In the genomic region with DNA sequence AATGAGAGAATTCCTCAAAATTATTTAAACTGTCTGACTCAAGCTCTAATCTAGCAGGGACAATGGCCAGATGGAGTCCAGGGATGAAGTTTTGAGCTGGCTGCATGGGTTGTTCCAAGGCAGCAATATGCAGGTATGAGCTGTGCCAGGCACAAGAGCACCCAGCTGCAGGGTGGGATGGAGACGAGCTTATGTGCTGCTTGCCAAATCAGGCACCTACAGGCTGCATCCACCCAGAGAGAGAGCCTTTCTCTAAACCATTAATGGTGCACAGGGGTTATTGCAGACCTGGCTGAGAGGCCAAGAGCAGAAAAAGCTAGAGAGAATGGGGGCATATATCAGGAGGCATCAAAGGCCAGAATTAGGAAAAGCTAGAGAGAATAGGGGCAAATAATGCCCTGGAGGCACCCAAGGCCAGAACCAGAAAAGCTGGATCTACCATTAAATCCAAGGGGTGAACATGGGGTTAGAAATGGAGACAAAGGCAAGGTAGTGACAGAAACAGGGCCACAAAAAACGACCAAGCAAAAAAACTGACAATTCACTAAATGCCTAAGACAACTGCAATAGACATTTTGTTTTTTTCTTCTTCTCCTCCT, we compare ENCODE assay signal across 16 cellular contexts. TPM values are rescaled to one million over a fixed set of nuclear protein-coding genes. Genes with fewer than 3 reads are reported as not detected.
DNase-seq lines count a peak whose midpoint lies in the region; ATAC-seq, FAIRE-seq and TF ChIP-seq lines count a peak whose summit lies in the region.
"Had no signal": no experiment of that assay in that cellular context is flagged by ENCODE, and none has a peak within 500 bp of the region (broad histone marks: within the 10 kb centered on the region; RNA-seq: fewer than 3 reads in every experiment).

No MANE protein-coding gene starts in this region.

- H3K27me3 ChIP-seq in CD4-positive, CD25-positive, alpha-beta regulatory T cell (ENCODE audit: control insufficient read depth, insufficient read depth, low read length) = no peaks in the 10 kb centered on the region
- no peaks in the 10 kb centered on the region for H3K27me3 ChIP-seq in bronchial epithelial cell (ENCODE audit: control insufficient read depth, insufficient read depth, low read length)
- H3K27me3 ChIP-seq in naive thymus-derived CD4-positive, alpha-beta T cell (ENCODE audit: control insufficient read depth in 2 of 2, insufficient read depth in 2 of 2, low read length in 2 of 2) = no peaks in the 10 kb centered on the region

- no peaks in the 10 kb centered on the region for H3K36me3 ChIP-seq in CD4-positive, CD25-positive, alpha-beta regulatory T cell (ENCODE audit: control insufficient read depth, insufficient read depth, low read length)
- H3K36me3 ChIP-seq in bronchial epithelial cell (ENCODE audit: control insufficient read depth, insufficient read depth, low read length) = no peaks in the 10 kb centered on the region
- H3K36me3 ChIP-seq in naive thymus-derived CD4-positive, alpha-beta T cell (ENCODE audit: control insufficient read depth in 2 of 3, insufficient read depth in 3 of 3, low read length in 3 of 3) = no peaks in the 10 kb centered on the region

- FAIRE-seq in bronchial epithelial cell (lab: Jason Lieb, UNC) = peak; percentile 58
- FAIRE-seq: G401.6, kidney had no signal

- H3K4me1 Mint-ChIP-seq in CD4-positive, CD25-positive, alpha-beta regulatory T cell = peaks cover 33 to 72% (median 44%) of the 10 kb centered on the region in 4 donors
- H3K4me1 Mint-ChIP-seq in Calu3 (ENCODE audit: low read depth, unreplicated experiment) = peaks cover 32% of the 10 kb centered on the region
- H3K4me1 Mint-ChIP-seq in naive thymus-derived CD4-positive, alpha-beta T cell = peaks cover 45 to 95% (median 79%) of the 10 kb centered on the region in 7 donors

- peak overlapping the region; percentile 95 to 98 (median 95) for H3K27ac Mint-ChIP-seq in CD4-positive, CD25-positive, alpha-beta regulatory T cell
- peak overlapping the region; percentile 25 for H3K27ac Mint-ChIP-seq in Calu3 (ENCODE audit: unreplicated experiment)
- peak overlapping the region; percentile 92 to 99 (median 96) for H3K27ac Mint-ChIP-seq in naive thymus-derived CD4-positive, alpha-beta T cell

- peaks cover 0 to 16% (median 2%) of the 10 kb centered on the region in 7 donors for H3K9me3 Mint-ChIP-seq in CD4-positive, CD25-positive, alpha-beta regulatory T cell
- peaks cover 4% of the 10 kb centered on the region for H3K9me3 Mint-ChIP-seq in Calu3 (ENCODE audit: low read depth, unreplicated experiment)
- H3K9me3 Mint-ChIP-seq in naive thymus-derived CD4-positive, alpha-beta T cell = peaks cover 0 to 29% (median 10%) of the 10 kb centered on the region in 11 donors

- peaks cover 48% of the 10 kb centered on the region for H3K4me1 ChIP-seq in CD4-positive, CD25-positive, alpha-beta regulatory T cell (ENCODE audit: control insufficient read depth, insufficient read depth, low read length, poor library complexity, severe bottlenecking)
- H3K4me1 ChIP-seq in naive thymus-derived CD4-positive, alpha-beta T cell (ENCODE audit: control insufficient read depth in 2 of 2, insufficient read depth in 2 of 2, low read length in 2 of 2) = peaks cover 72 to 79% of the 10 kb centered on the region in 2 donors

- peaks cover 0 to 3% of the 10 kb centered on the region in 2 experiments for H3K9me3 ChIP-seq in CD4-positive, CD25-positive, alpha-beta regulatory T cell (ENCODE audit: control insufficient read depth in 2 of 2, low read length in 2 of 2)
- H3K9me3 ChIP-seq in naive thymus-derived CD4-positive, alpha-beta T cell (ENCODE audit: control insufficient read depth in 2 of 3, low read length in 3 of 3) = peaks cover 0 to 13% (median 5%) of the 10 kb centered on the region in 3 experiments

- no TSS peak for BruUV-seq in Calu3 (replicated peaks; lab: Mats Ljungman, UMichigan)

- H3K27ac ChIP-seq in CD4-positive, CD25-positive, alpha-beta regulatory T cell (ENCODE audit: insufficient read depth, low read length, poor library complexity, severe bottlenecking) = peak overlapping the region; percentile 80
- peak overlapping the region; percentile 87 for H3K27ac ChIP-seq in naive thymus-derived CD4-positive, alpha-beta T cell (ENCODE audit: low read depth, low read length)

- peak overlapping the region; percentile 39 to 72 (median 68) for H3K4me3 Mint-ChIP-seq in CD4-positive, CD25-positive, alpha-beta regulatory T cell
- H3K4me3 Mint-ChIP-seq in Calu3 (ENCODE audit: low read depth, unreplicated experiment) = peak overlapping the region; percentile 4
- peak overlapping the region; percentile 28 to 81 (median 74) for H3K4me3 Mint-ChIP-seq in naive thymus-derived CD4-positive, alpha-beta T cell

- H3K27me3 Mint-ChIP-seq in CD4-positive, CD25-positive, alpha-beta regulatory T cell = no peaks in the 10 kb centered on the region
- H3K27me3 Mint-ChIP-seq in Calu3 (ENCODE audit: unreplicated experiment) = no peaks in the 10 kb centered on the region
- H3K27me3 Mint-ChIP-seq in naive thymus-derived CD4-positive, alpha-beta T cell = peaks cover 0 to 14% (median 0%) of the 10 kb centered on the region in 5 donors

- peak overlapping the region; percentile 51 for H3K4me3 ChIP-seq in CD4-positive, CD25-positive, alpha-beta regulatory T cell (ENCODE audit: low read depth, low read length)
- no peak overlapping the region for H3K4me3 ChIP-seq in bronchial epithelial cell (ENCODE audit: low read depth, low read length)
- peak overlapping the region; percentile 31 for H3K4me3 ChIP-seq in naive thymus-derived CD4-positive, alpha-beta T cell (ENCODE audit: low read length)

- no peaks in the 10 kb centered on the region for H3K36me3 Mint-ChIP-seq in CD4-positive, CD25-positive, alpha-beta regulatory T cell
- no peaks in the 10 kb centered on the region for H3K36me3 Mint-ChIP-seq in Calu3 (ENCODE audit: insufficient read depth, unreplicated experiment)
- peaks cover 4 to 21% (median 6%) of the 10 kb centered on the region in 5 donors for H3K36me3 Mint-ChIP-seq in naive thymus-derived CD4-positive, alpha-beta T cell

- DNase-seq in CD4-positive, CD25-positive, alpha-beta regulatory T cell = no peak
- DNase-seq in Calu3 = no peak
- DNase-seq in bronchial epithelial cell (ENCODE audit: low read depth) = peak; percentile 12
- no peak for DNase-seq in naive thymus-derived CD4-positive, alpha-beta T cell
- no peak for DNase-seq in stimulated activated CD4-positive, alpha-beta T cell treated with anti-CD3 and anti-CD28 coated beads, Interleukin-4, amount 100 ng/mL, for 24 hours
- no peak for DNase-seq in superior temporal gyrus (ENCODE audit: extremely low spot score)
- DNase-seq: activated CD4-positive, CD25-positive, alpha-beta regulatory T cell treated with anti-CD3 and anti-CD28 coated beads, Interleukin-2, amount 50 U/mL, for 72 hours; activated gamma-delta T cell; KBM-7; kidney; NCI-H1436 treated with DMSO at 0.1 percent for 48 hours had no signal

- CTCF ChIA-PET in Calu3 (lab: Charles Lee) = interaction anchor here (0.7 to 2.9 kb wide), 5 partner anchors 17 to 455 kb away, joined by 3 to 9 read pairs (median 3); a partner anchor contains a TSS
- CTCF ChIA-PET in naive thymus-derived CD4-positive, alpha-beta T cell (lab: Charles Lee) = interaction anchor here (0.6 to 3.1 kb wide), 3 partner anchors 17 to 53 kb away, joined by 3 to 22 read pairs (median 4); a partner anchor contains a TSS

- TF ChIP-seq CTCF in Calu3 (IDR thresholded peaks at IDR 0.05; ENCODE audit: unreplicated experiment) (no peak), bronchial epithelial cell (IDR thresholded peaks at IDR 0.05; ENCODE audit: insufficient read depth, low read length, severe bottlenecking) (no peak)

- POLR2A ChIA-PET in naive thymus-derived CD4-positive, alpha-beta T cell (lab: Charles Lee) = interaction anchor here (1.1 to 1.6 kb wide), 4 partner anchors 8 to 210 kb away, joined by 3 to 6 read pairs (median 4); no protein-coding TSS in a partner anchor

- intact Hi-C loops in Calu3 (cut with micrococcal nuclease; ENCODE audit: unreplicated experiment) = loop anchor here (5.0 to 10.0 kb wide), 2 partner anchors 78 to 155 kb away; no protein-coding TSS in a partner anchor
- intact Hi-C loops in naive thymus-derived CD4-positive, alpha-beta T cell (cut with micrococcal nuclease) = loop anchor here (1.0 to 5.0 kb wide), 4 partner anchors 17 to 327 kb away; no protein-coding TSS in a partner anchor

- ATAC-seq in CD4-positive, CD25-positive, alpha-beta regulatory T cell (ENCODE audit: low read depth in 2 of 2) = no peak
- no peak for ATAC-seq in naive thymus-derived CD4-positive, alpha-beta T cell
- ATAC-seq in HG03095 (IDR thresholded peaks at IDR 0.05; ENCODE audit: unreplicated experiment) = no peak
- ATAC-seq: Panc1 had no signal

RNA-seq across cellular contexts. Expression of a gene that starts 11.0 kb away (rescaled TPM):
- not detected for total RNA-seq in CD4-positive, CD25-positive, alpha-beta regulatory T cell
- polyA plus RNA-seq in CD4-positive, CD25-positive, alpha-beta regulatory T cell = not detected
- total RNA-seq in Calu3 (2022) (not detected in 2 replicates), bronchial epithelial cell (0.13 TPM in 1 of 2 replicates, not detected in the other)
- total RNA-seq in naive thymus-derived CD4-positive, alpha-beta T cell = not detected
- not detected for polyA plus RNA-seq in naive thymus-derived CD4-positive, alpha-beta T cell
- total RNA-seq: kidney, myocyte, NCI-H460 had no signal

RNA-seq across cellular contexts. Expression of a gene that starts 24.2 kb away (rescaled TPM):
- not detected for total RNA-seq in CD4-positive, CD25-positive, alpha-beta regulatory T cell
- not detected for polyA plus RNA-seq in CD4-positive, CD25-positive, alpha-beta regulatory T cell
- not detected in 2 replicates for total RNA-seq in Calu3 (2022)
- total RNA-seq in bronchial epithelial cell = not detected in 2 replicates
- not detected for total RNA-seq in naive thymus-derived CD4-positive, alpha-beta T cell
- polyA plus RNA-seq in naive thymus-derived CD4-positive, alpha-beta T cell = not detected
- total RNA-seq: kidney, myocyte, NCI-H460 had no signal

RNA-seq across cellular contexts. Expression of a gene that starts 29.9 kb away (rescaled TPM):
- not detected for total RNA-seq in CD4-positive, CD25-positive, alpha-beta regulatory T cell
- polyA plus RNA-seq in CD4-positive, CD25-positive, alpha-beta regulatory T cell = not detected
- total RNA-seq in Calu3 (2022) (not detected in 2 replicates), bronchial epithelial cell (0.79 and 1.7 TPM in 2 replicates)
- not detected for total RNA-seq in naive thymus-derived CD4-positive, alpha-beta T cell
- polyA plus RNA-seq in naive thymus-derived CD4-positive, alpha-beta T cell = not detected
- total RNA-seq: kidney, NCI-H460 had no signal

RNA-seq across cellular contexts. Expression of a gene that starts 30.6 kb away (rescaled TPM):
- 0.42 TPM for total RNA-seq in CD4-positive, CD25-positive, alpha-beta regulatory T cell
- polyA plus RNA-seq in CD4-positive, CD25-positive, alpha-beta regulatory T cell = under 1 TPM in 1 of 4 donors, not detected in 3; 0.17 TPM
- total RNA-seq in Calu3 (2022) = not detected in 2 replicates
- total RNA-seq in bronchial epithelial cell = not detected in 2 replicates
- under 1 TPM in 3 of 5 experiments, not detected in 2; 0.22 to 0.49 (median 0.32) TPM for total RNA-seq in naive thymus-derived CD4-positive, alpha-beta T cell
- under 1 TPM in 1 of 2 donors, not detected in 1; 0.19 TPM for polyA plus RNA-seq in naive thymus-derived CD4-positive, alpha-beta T cell
- total RNA-seq: kidney, myocyte, NCI-H460 had no signal

RNA-seq across cellular contexts. Expression of a gene that starts 37.0 kb away (rescaled TPM):
- not detected for total RNA-seq in CD4-positive, CD25-positive, alpha-beta regulatory T cell
- polyA plus RNA-seq in CD4-positive, CD25-positive, alpha-beta regulatory T cell = under 1 TPM in 1 of 4 donors, not detected in 3; 0.63 TPM
- total RNA-seq in Calu3 (2022) (not detected in 2 replicates), bronchial epithelial cell (not detected in 2 replicates)
- not detected for total RNA-seq in naive thymus-derived CD4-positive, alpha-beta T cell
- polyA plus RNA-seq in naive thymus-derived CD4-positive, alpha-beta T cell = under 1 TPM in 1 of 2 donors, not detected in 1; 0.30 TPM
- total RNA-seq: kidney, myocyte, NCI-H460 had no signal

Comparison
In these comparisons a context has a peak if more than half of its experiments do, and no peak if none do; other contexts are left out.
1. H3K27ac Mint-ChIP-seq: peak in every context shown above with its lines; median percentile 96 in naive thymus-derived CD4-positive, alpha-beta T cell; 95 in CD4-positive, CD25-positive, alpha-beta regulatory T cell; 25 in Calu3.
2. H3K4me3 Mint-ChIP-seq: peak in every context shown above with its lines; median percentile 74 in naive thymus-derived CD4-positive, alpha-beta T cell; 68 in CD4-positive, CD25-positive, alpha-beta regulatory T cell; 4 in Calu3.